In genomic region chr7:27149817-27150567, GRCh38 we compare ENCODE assay signal across 8 cellular contexts. TPM values are rescaled to one million over a fixed set of nuclear protein-coding genes. Genes with fewer than 3 reads are reported as not detected.
A peak's percentile ranks its signal among the peaks of the same experiment; 100 is the strongest.
DNase-seq lines count a peak whose midpoint lies in the region; ATAC-seq and TF ChIP-seq lines count a peak whose summit lies in the region.

No MANE protein-coding gene starts in this region.

- no peak for TF ChIP-seq EP300 in tibial nerve (IDR thresholded peaks at IDR 0.05)

- H3K4me3 ChIP-seq in RWPE2 (ENCODE audit: severe bottlenecking) (peak overlapping the region; percentile 38), tibial nerve (peak overlapping the region; percentile 38 to 58 (median 42))

- peak overlapping the region; percentile 85 for H3K27ac ChIP-seq in RWPE2 (ENCODE audit: poor library complexity, severe bottlenecking)
- peak overlapping the region in 3 of 4 donors; percentile 77 to 88 (median 88) for H3K27ac ChIP-seq in tibial nerve

- no peaks in the 10 kb centered on the region for H3K4me1 Mint-ChIP-seq in glutamatergic neuron (ENCODE audit: low read depth, unreplicated experiment)

- H3K4me1 ChIP-seq in RWPE2 (ENCODE audit: insufficient read depth, poor library complexity, severe bottlenecking): peaks cover 12% of the 10 kb centered on the region
- peaks cover 0 to 69% (median 12%) of the 10 kb centered on the region in 4 donors for H3K4me1 ChIP-seq in tibial nerve

- H3K36me3 Mint-ChIP-seq in glutamatergic neuron (ENCODE audit: unreplicated experiment): peaks cover 17% of the 10 kb centered on the region

- H3K27ac Mint-ChIP-seq in glutamatergic neuron (ENCODE audit: unreplicated experiment): no peak overlapping the region

- H3K9me3 ChIP-seq in RWPE2 (ENCODE audit: severe bottlenecking) (no peaks in the 10 kb centered on the region), tibial nerve (no peaks in the 10 kb centered on the region)

- TF ChIP-seq POLR2A in tibial nerve (IDR thresholded peaks at IDR 0.05): no peak

- WGBS in tibial nerve, 2 donors: 45 to 57% methylated on average over 7 to 13 of the region's 13 CpGs

- TF ChIP-seq CTCF in RWPE2 (IDR thresholded peaks at IDR 0.05; ENCODE audit: poor library complexity, severe bottlenecking) (no peak), tibial nerve (IDR thresholded peaks at IDR 0.05) (no peak), glutamatergic neuron (IDR thresholded peaks at IDR 0.05; ENCODE audit: partially characterized antibody, unreplicated experiment) (no peak)

- no peak overlapping the region for H3K4me3 Mint-ChIP-seq in glutamatergic neuron (ENCODE audit: unreplicated experiment)

- H3K9me3 Mint-ChIP-seq in glutamatergic neuron (ENCODE audit: unreplicated experiment): peaks cover 10% of the 10 kb centered on the region

- peak; percentile 51 for DNase-seq in activated CD8-positive, alpha-beta memory T cell treated with anti-CD3 and anti-CD28 coated beads, Interleukin-2, amount 50 U/mL, for 48 hours
- DNase-seq in activated CD8-positive, alpha-beta memory T cell treated with anti-CD3 and anti-CD28 coated beads, Interleukin-2, amount 50 U/mL, for 4 hours: no peak
- DNase-seq in RWPE2 (ENCODE audit: low spot score): peak; percentile 56
- peak; percentile 66 for DNase-seq in left kidney (ENCODE audit: low read depth, low spot score)
- DNase-seq in tibial nerve (ENCODE audit: low spot score in 2 of 2): no peak
- DNase-seq in NCI-H2029 treated with DMSO at 0.1 percent for 48 hours (lab: John Stamatoyannopoulos, UW): no peak
- DNase-seq in glutamatergic neuron: no peak
- DNase-seq in effector CD4-positive, alpha-beta T cell: no peak

- no peaks in the 10 kb centered on the region for H3K36me3 ChIP-seq in RWPE2 (ENCODE audit: low read depth)
- peaks cover 0 to 6% (median 0%) of the 10 kb centered on the region in 3 donors for H3K36me3 ChIP-seq in tibial nerve

- H3K27me3 ChIP-seq in RWPE2 (ENCODE audit: insufficient read depth, poor library complexity, severe bottlenecking) (no peaks in the 10 kb centered on the region), tibial nerve (peaks cover 0 to 98% of the 10 kb centered on the region in 2 donors)

- peak; percentile 13 for ATAC-seq in RWPE2 (ENCODE audit: low read depth)

- H3K27me3 Mint-ChIP-seq in glutamatergic neuron (ENCODE audit: unreplicated experiment): peaks cover 61% of the 10 kb centered on the region

RNA-seq across cellular contexts. Expression of gene HOXA3, which starts 2.4 kb away (rescaled TPM):
- total RNA-seq in tibial nerve: 10 to 100 TPM in 1 of 4 donors, 1 to 10 TPM in 3; 7.0 to 18.8 (median 8.7) TPM
- total RNA-seq in glutamatergic neuron (ENCODE audit: unreplicated experiment): not detected

RNA-seq across cellular contexts. Expression of gene HOXA6, which starts 2.4 kb away (rescaled TPM):
- 10 to 100 TPM; 11.1 to 30.9 (median 18.7) TPM for total RNA-seq in tibial nerve
- not detected for total RNA-seq in glutamatergic neuron (ENCODE audit: unreplicated experiment)

RNA-seq across cellular contexts. Expression of gene HOXA7, which starts 6.5 kb away (rescaled TPM):
- total RNA-seq in tibial nerve (10 to 100 TPM in 2 of 4 donors, 1 to 10 TPM in 2; 8.7 to 16.9 (median 11.3) TPM), glutamatergic neuron (ENCODE audit: unreplicated experiment) (not detected)

RNA-seq across cellular contexts. Expression of gene HOXA5, which starts 6.5 kb away (rescaled TPM):
- 10 to 100 TPM; 12.0 to 25.9 (median 16.6) TPM for total RNA-seq in tibial nerve
- not detected for total RNA-seq in glutamatergic neuron (ENCODE audit: unreplicated experiment)

RNA-seq across cellular contexts. Expression of gene HOXA9, which starts 15.3 kb away (rescaled TPM):
- total RNA-seq in tibial nerve (10 to 100 TPM; 10.5 to 13.8 (median 12.7) TPM), glutamatergic neuron (ENCODE audit: unreplicated experiment) (not detected)

Comparison
In these comparisons a context has a peak if more than half of its experiments do, and no peak if none do; other contexts are left out.
1. DNase-seq: peak in activated CD8-positive, alpha-beta memory T cell treated with anti-CD3 and anti-CD28 coated beads, Interleukin-2, amount 50 U/mL, for 48 hours (single experiment), RWPE2 (single experiment) and left kidney (single experiment); none in activated CD8-positive, alpha-beta memory T cell treated with anti-CD3 and anti-CD28 coated beads, Interleukin-2, amount 50 U/mL, for 4 hours (single experiment), tibial nerve (0 of 2), NCI-H2029 treated with DMSO at 0.1 percent for 48 hours (single experiment), glutamatergic neuron (single experiment) and effector CD4-positive, alpha-beta T cell (single experiment).
2. RNA of gene HOXA6, which starts 2.4 kb away (total RNA-seq): 11.1 to 30.9 TPM in tibial nerve; not detected in glutamatergic neuron (single experiment); every median in the first group is over 10 times any median in the second.